In the genomic region with DNA sequence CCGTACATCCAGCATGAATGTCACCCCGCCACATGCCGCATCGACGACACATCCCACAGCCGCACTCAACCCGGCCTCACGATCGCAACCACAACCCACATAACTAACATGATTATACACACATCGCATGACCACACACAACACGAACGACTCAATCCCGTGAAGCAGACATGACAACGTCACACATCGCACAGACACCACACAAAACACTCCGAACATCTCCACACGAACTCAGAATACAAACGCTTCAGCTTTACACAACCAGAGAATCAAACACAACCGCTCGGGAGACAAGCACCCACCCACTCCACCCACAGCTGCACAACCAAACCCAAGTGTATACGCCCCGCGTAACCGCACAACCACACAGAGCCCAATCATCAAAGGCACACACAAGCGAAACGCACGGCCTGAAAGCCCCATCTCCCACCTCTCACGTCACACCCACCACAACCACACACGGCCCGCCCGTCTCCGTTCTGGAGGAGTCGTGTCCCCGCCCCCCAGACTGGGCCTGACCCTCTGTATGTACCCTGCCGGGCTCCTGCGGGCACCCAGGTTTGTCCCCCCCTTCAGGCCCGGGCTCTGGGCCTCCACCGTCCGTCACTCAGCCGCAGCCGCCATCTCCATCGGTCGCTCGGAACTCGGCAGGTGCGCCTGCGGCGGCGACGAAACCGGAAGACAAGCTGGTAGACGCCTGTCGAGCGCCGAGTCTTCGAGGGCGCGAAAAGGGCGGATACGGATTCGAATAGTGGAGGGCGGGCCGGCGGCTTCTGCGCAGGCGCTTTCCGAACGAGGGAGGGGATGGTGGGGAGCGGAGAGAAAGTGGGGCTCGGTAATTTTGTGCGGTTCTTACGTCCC, we compare ENCODE assay signal across 1 cellular context.
TF ChIP-seq lines count a peak whose summit lies in the region.

A gene (minus strand): TSS at position 646 of the 861 bp plus-strand sequence. CDS start 3,028 bp downstream, outside the sequence.

TF ChIP-seq in HepG2, 621 proteins besides CTCF, POLR2A, EP300 and RAD21 (continued from another document and continues in another):
- TF ChIP-seq ZNF709 (CRISPR knock-in tag; IDR thresholded peaks at IDR 0.05) (peak; percentile 78; the same call in 1 of the 2 replicates), ZNF557 (CRISPR knock-in tag; IDR thresholded peaks at IDR 0.05) (no peak; the same call in 1 of the 2 replicates), HNRNPK (IDR thresholded peaks at IDR 0.05; ENCODE audit: low read depth, low read length, poor library complexity, severe bottlenecking) (peak; percentile 91), ZNF225 (CRISPR knock-in tag; IDR thresholded peaks at IDR 0.05) (peak; percentile 78), ZSCAN25 (CRISPR knock-in tag; IDR thresholded peaks at IDR 0.05) (peak; percentile 38; the same call in 1 of the 2 replicates), ATF1 (CRISPR knock-in tag; IDR thresholded peaks at IDR 0.05) (peak; percentile 91), ZNF615 (CRISPR knock-in tag; IDR thresholded peaks at IDR 0.05; ENCODE audit: borderline replicate concordance) (peak; percentile 75; the same call in 1 of the 2 replicates), KDM5A (IDR thresholded peaks at IDR 0.05; ENCODE audit: borderline replicate concordance, low read length) (peak; percentile 89), NR2F2 (IDR thresholded peaks at IDR 0.05; ENCODE audit: borderline replicate concordance, low read depth) (peak; percentile 43; the same call in 1 of the 2 replicates), SAFB2 (CRISPR knock-in tag; IDR thresholded peaks at IDR 0.05; ENCODE audit: borderline replicate concordance, low read depth) (peak; percentile 68; the same call in 1 of the 2 replicates), SIN3B (IDR thresholded peaks at IDR 0.05; ENCODE audit: low read length) (peak; percentile 72; the same call in 1 of the 2 replicates), SRY (CRISPR knock-in tag; IDR thresholded peaks at IDR 0.05) (peak; percentile 85; the same call in 1 of the 2 replicates), ZNF670 (CRISPR knock-in tag; IDR thresholded peaks at IDR 0.05; ENCODE audit: borderline replicate concordance) (peak; percentile 99), ZNF777 (CRISPR knock-in tag; IDR thresholded peaks at IDR 0.05) (peak; percentile 83; the same call in 1 of the 2 replicates), NFIB (CRISPR knock-in tag; IDR thresholded peaks at IDR 0.05; ENCODE audit: borderline replicate concordance) (no peak), ZFP62 (CRISPR knock-in tag; IDR thresholded peaks at IDR 0.05) (no peak), PITX1 (CRISPR knock-in tag; IDR thresholded peaks at IDR 0.05) (peak; percentile 68; the same call in 1 of the 2 replicates), MAFG (CRISPR knock-in tag; IDR thresholded peaks at IDR 0.05) (no peak; the same call in 1 of the 2 replicates), ZNF484 (CRISPR knock-in tag; IDR thresholded peaks at IDR 0.05; ENCODE audit: borderline replicate concordance, low read depth) (peak; percentile 82; the same call in 1 of the 2 replicates), ETV5 (CRISPR knock-in tag; IDR thresholded peaks at IDR 0.05; ENCODE audit: borderline replicate concordance) (peak; percentile 97), ZNF572 (CRISPR knock-in tag; IDR thresholded peaks at IDR 0.05) (peak; percentile 66; the same call in 1 of the 2 replicates), GABPA (IDR thresholded peaks at IDR 0.05; ENCODE audit: low read depth, low read length) (peak; percentile 82), GABPA (CRISPR knock-in tag; IDR thresholded peaks at IDR 0.05; ENCODE audit: low read depth) (peak; percentile 97), MED1 (CRISPR knock-in tag; IDR thresholded peaks at IDR 0.05) (peak; percentile 78), FOXC1 (CRISPR knock-in tag; IDR thresholded peaks at IDR 0.05; ENCODE audit: borderline replicate concordance) (peak; percentile 54; the same call in 1 of the 2 replicates), PHB2 (IDR thresholded peaks at IDR 0.05; ENCODE audit: partially characterized antibody) (no peak), ZNF260 (CRISPR knock-in tag; IDR thresholded peaks at IDR 0.05; ENCODE audit: borderline replicate concordance, low read depth) (no peak), TOE1 (CRISPR knock-in tag; IDR thresholded peaks at IDR 0.05) (peak; percentile 85), ZNF674 (CRISPR knock-in tag; IDR thresholded peaks at IDR 0.05; ENCODE audit: low read depth) (no peak), JUN (CRISPR knock-in tag; IDR thresholded peaks at IDR 0.05) (no peak), HOXA5 (CRISPR knock-in tag; IDR thresholded peaks at IDR 0.05) (peak; percentile 92), RAD51 (IDR thresholded peaks at IDR 0.05; ENCODE audit: borderline replicate concordance) (no peak; the same call in 1 of the 2 replicates), FOXM1 (CRISPR knock-in tag; IDR thresholded peaks at IDR 0.05) (0 out of 2 replicates have a peak, but pooled peaks have one; percentile 51), CHD4 (IDR thresholded peaks at IDR 0.05; ENCODE audit: borderline replicate concordance, low read length) (no peak), REL (CRISPR knock-in tag; conservative IDR thresholded peaks at IDR 0.05) (peak; percentile 87; the same call in 1 of the 2 replicates), ZNF552 (CRISPR knock-in tag; IDR thresholded peaks at IDR 0.05; ENCODE audit: borderline replicate concordance) (peak; percentile 56; the same call in 1 of the 2 replicates), MED13 (CRISPR knock-in tag; IDR thresholded peaks at IDR 0.05) (no peak; the same call in 1 of the 2 replicates), KDM3A (CRISPR knock-in tag; IDR thresholded peaks at IDR 0.05; ENCODE audit: low read depth) (peak; percentile 82), ZNF781 (CRISPR knock-in tag; IDR thresholded peaks at IDR 0.05; ENCODE audit: borderline replicate concordance, not compliant biosample characterization) (peak; percentile 33), ONECUT2 (CRISPR knock-in tag; IDR thresholded peaks at IDR 0.05) (no peak), ZSCAN9 (CRISPR knock-in tag; IDR thresholded peaks at IDR 0.05; ENCODE audit: borderline replicate concordance) (peak; percentile 73; the same call in 1 of the 2 replicates), GTF3A (CRISPR knock-in tag; conservative IDR thresholded peaks at IDR 0.05) (peak; percentile 83; the same call in 1 of the 2 replicates), SIX1 (CRISPR knock-in tag; IDR thresholded peaks at IDR 0.05; ENCODE audit: borderline replicate concordance) (no peak), ZNF234 (CRISPR knock-in tag; conservative IDR thresholded peaks at IDR 0.05) (peak; percentile 74; the same call in 1 of the 2 replicates), TCF7 (IDR thresholded peaks at IDR 0.05; ENCODE audit: low read depth) (no peak), ZNF589 (CRISPR knock-in tag; conservative IDR thresholded peaks at IDR 0.05) (peak; percentile 97), ZNF329 (CRISPR knock-in tag; IDR thresholded peaks at IDR 0.05; ENCODE audit: low read depth) (peak; percentile 44; the same call in 1 of the 2 replicates), TRIM24 (CRISPR knock-in tag; IDR thresholded peaks at IDR 0.05) (no peak)
- TF ChIP-seq, protein P1, sequence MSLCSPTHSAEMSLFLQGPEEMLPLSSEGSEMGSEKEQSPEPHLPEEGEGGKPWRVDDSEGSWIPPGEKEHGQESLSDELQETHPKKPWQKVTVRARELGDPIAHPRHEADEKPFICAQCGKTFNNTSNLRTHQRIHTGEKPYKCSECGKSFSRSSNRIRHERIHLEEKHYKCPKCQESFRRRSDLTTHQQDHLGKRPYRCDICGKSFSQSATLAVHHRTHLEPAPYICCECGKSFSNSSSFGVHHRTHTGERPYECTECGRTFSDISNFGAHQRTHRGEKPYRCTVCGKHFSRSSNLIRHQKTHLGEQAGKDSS (CRISPR knock-in tag; IDR thresholded peaks at IDR 0.05; ENCODE audit: borderline replicate concordance, low read depth), result peak; percentile 69; the same call in 1 of the 2 replicates
- TF ChIP-seq, protein P2, sequence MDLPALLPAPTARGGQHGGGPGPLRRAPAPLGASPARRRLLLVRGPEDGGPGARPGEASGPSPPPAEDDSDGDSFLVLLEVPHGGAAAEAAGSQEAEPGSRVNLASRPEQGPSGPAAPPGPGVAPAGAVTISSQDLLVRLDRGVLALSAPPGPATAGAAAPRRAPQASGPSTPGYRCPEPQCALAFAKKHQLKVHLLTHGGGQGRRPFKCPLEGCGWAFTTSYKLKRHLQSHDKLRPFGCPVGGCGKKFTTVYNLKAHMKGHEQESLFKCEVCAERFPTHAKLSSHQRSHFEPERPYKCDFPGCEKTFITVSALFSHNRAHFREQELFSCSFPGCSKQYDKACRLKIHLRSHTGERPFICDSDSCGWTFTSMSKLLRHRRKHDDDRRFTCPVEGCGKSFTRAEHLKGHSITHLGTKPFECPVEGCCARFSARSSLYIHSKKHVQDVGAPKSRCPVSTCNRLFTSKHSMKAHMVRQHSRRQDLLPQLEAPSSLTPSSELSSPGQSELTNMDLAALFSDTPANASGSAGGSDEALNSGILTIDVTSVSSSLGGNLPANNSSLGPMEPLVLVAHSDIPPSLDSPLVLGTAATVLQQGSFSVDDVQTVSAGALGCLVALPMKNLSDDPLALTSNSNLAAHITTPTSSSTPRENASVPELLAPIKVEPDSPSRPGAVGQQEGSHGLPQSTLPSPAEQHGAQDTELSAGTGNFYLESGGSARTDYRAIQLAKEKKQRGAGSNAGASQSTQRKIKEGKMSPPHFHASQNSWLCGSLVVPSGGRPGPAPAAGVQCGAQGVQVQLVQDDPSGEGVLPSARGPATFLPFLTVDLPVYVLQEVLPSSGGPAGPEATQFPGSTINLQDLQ (CRISPR knock-in tag; IDR thresholded peaks at IDR 0.05), result 0 out of 2 replicates have a peak, but pooled peaks have one; percentile 58
- TF ChIP-seq, protein P3, sequence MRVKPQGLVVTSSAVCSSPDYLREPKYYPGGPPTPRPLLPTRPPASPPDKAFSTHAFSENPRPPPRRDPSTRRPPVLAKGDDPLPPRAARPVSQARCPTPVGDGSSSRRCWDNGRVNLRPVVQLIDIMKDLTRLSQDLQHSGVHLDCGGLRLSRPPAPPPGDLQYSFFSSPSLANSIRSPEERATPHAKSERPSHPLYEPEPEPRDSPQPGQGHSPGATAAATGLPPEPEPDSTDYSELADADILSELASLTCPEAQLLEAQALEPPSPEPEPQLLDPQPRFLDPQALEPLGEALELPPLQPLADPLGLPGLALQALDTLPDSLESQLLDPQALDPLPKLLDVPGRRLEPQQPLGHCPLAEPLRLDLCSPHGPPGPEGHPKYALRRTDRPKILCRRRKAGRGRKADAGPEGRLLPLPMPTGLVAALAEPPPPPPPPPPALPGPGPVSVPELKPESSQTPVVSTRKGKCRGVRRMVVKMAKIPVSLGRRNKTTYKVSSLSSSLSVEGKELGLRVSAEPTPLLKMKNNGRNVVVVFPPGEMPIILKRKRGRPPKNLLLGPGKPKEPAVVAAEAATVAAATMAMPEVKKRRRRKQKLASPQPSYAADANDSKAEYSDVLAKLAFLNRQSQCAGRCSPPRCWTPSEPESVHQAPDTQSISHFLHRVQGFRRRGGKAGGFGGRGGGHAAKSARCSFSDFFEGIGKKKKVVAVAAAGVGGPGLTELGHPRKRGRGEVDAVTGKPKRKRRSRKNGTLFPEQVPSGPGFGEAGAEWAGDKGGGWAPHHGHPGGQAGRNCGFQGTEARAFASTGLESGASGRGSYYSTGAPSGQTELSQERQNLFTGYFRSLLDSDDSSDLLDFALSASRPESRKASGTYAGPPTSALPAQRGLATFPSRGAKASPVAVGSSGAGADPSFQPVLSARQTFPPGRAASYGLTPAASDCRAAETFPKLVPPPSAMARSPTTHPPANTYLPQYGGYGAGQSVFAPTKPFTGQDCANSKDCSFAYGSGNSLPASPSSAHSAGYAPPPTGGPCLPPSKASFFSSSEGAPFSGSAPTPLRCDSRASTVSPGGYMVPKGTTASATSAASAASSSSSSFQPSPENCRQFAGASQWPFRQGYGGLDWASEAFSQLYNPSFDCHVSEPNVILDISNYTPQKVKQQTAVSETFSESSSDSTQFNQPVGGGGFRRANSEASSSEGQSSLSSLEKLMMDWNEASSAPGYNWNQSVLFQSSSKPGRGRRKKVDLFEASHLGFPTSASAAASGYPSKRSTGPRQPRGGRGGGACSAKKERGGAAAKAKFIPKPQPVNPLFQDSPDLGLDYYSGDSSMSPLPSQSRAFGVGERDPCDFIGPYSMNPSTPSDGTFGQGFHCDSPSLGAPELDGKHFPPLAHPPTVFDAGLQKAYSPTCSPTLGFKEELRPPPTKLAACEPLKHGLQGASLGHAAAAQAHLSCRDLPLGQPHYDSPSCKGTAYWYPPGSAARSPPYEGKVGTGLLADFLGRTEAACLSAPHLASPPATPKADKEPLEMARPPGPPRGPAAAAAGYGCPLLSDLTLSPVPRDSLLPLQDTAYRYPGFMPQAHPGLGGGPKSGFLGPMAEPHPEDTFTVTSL (CRISPR knock-in tag; IDR thresholded peaks at IDR 0.05; ENCODE audit: borderline replicate concordance), result peak; percentile 55; the same call in 1 of the 2 replicates
- TF ChIP-seq, protein P4, sequence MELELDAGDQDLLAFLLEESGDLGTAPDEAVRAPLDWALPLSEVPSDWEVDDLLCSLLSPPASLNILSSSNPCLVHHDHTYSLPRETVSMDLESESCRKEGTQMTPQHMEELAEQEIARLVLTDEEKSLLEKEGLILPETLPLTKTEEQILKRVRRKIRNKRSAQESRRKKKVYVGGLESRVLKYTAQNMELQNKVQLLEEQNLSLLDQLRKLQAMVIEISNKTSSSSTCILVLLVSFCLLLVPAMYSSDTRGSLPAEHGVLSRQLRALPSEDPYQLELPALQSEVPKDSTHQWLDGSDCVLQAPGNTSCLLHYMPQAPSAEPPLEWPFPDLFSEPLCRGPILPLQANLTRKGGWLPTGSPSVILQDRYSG (CRISPR knock-in tag; IDR thresholded peaks at IDR 0.05), result no peak
- TF ChIP-seq, protein P5, sequence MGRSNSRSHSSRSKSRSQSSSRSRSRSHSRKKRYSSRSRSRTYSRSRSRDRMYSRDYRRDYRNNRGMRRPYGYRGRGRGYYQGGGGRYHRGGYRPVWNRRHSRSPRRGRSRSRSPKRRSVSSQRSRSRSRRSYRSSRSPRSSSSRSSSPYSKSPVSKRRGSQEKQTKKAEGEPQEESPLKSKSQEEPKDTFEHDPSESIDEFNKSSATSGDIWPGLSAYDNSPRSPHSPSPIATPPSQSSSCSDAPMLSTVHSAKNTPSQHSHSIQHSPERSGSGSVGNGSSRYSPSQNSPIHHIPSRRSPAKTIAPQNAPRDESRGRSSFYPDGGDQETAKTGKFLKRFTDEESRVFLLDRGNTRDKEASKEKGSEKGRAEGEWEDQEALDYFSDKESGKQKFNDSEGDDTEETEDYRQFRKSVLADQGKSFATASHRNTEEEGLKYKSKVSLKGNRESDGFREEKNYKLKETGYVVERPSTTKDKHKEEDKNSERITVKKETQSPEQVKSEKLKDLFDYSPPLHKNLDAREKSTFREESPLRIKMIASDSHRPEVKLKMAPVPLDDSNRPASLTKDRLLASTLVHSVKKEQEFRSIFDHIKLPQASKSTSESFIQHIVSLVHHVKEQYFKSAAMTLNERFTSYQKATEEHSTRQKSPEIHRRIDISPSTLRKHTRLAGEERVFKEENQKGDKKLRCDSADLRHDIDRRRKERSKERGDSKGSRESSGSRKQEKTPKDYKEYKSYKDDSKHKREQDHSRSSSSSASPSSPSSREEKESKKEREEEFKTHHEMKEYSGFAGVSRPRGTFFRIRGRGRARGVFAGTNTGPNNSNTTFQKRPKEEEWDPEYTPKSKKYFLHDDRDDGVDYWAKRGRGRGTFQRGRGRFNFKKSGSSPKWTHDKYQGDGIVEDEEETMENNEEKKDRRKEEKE (IDR thresholded peaks at IDR 0.05), result no peak
